Comparison of ENCODE assay signal across 8 cellular contexts in genomic region chr11:36478700-36479329, GRCh38. TPM values are rescaled to one million over a fixed set of nuclear protein-coding genes. Genes with fewer than 3 reads are reported as not detected.
DNase-seq lines count a peak whose midpoint lies in the region; ATAC-seq, FAIRE-seq and TF ChIP-seq lines count a peak whose summit lies in the region.

No MANE protein-coding gene starts in this region.

- peak; percentile 34 for FAIRE-seq in TTC549 (lab: Jason Lieb, UNC)
- FAIRE-seq in pancreas (lab: Jason Lieb, UNC), result no peak

- H3K4me3 ChIP-seq in fibroblast of the aortic adventitia (ENCODE audit: low read depth, low read length) (no peak overlapping the region), pancreas (no peak overlapping the region)

- DNase-seq in A172 (ENCODE audit: low spot score) (peak; percentile 66), ELR (ENCODE audit: low read depth) (peak; percentile 72), NCI-H1436 treated with DMSO at 0.1 percent for 48 hours (lab: John Stamatoyannopoulos, UW) (peak; percentile 2), fibroblast of the aortic adventitia (ENCODE audit: low read depth) (peak; percentile 72), pancreas (peak in 1 of 6 donors; percentile 35)

- ATAC-seq in pancreas, result peak in 3 of 4 donors; percentile 81 to 83 (median 82)
- ATAC-seq in HG03457 (IDR thresholded peaks at IDR 0.05; ENCODE audit: unreplicated experiment), result no peak
- ATAC-seq in HG02852 (IDR thresholded peaks at IDR 0.05; ENCODE audit: unreplicated experiment), result no peak

- intact Hi-C loops in pancreas (cut with DNase I), result loop anchor here in 1 of 3 donors (10.0 kb wide), 1 partner anchor 184 kb away; the partner anchor contains the start of gene PRR5L

- 30 to 34% methylated on average over 2 of the region's 2 CpGs for WGBS in pancreas, 2 donors

- no peaks in the 10 kb centered on the region for H3K36me3 ChIP-seq in pancreas

- H3K4me1 ChIP-seq in pancreas, result no peaks in the 10 kb centered on the region

- no peaks in the 10 kb centered on the region for H3K9me3 ChIP-seq in pancreas

- TF ChIP-seq CTCF in fibroblast of the aortic adventitia (IDR thresholded peaks at IDR 0.05; ENCODE audit: insufficient read depth, low read length) (peak; percentile 72), pancreas (IDR thresholded peaks at IDR 0.05) (peak in 2 of 4 donors; percentile 18 to 23)

- H3K27me3 ChIP-seq in pancreas, result no peaks in the 10 kb centered on the region

- no peak overlapping the region for H3K27ac ChIP-seq in pancreas

RNA-seq across cellular contexts. Expression of gene TRAF6, which starts 31.3 kb away (rescaled TPM):
- 6.9 and 7.7 TPM in 2 replicates for total RNA-seq in A172 (2014; rRNA removed; shearing (Covaris generic))
- total RNA-seq in fibroblast of the aortic adventitia (ENCODE audit: low replicate concordance), result 8.0 and 11.8 TPM in 2 replicates
- 1 to 10 TPM; 5.0 to 9.5 (median 6.1) TPM for total RNA-seq in pancreas
- 1 to 10 TPM; 1.2 to 3.4 TPM for polyA plus RNA-seq in pancreas

Comparison
In these comparisons a context has a peak if more than half of its experiments do, and no peak if none do; other contexts are left out.
1. ATAC-seq: peak in pancreas (3 of 4); none in HG03457 (single experiment) and HG02852 (single experiment).